ENCODE assay signal across 8 cellular contexts in genomic region chr9:17793713-17794622, GRCh38.
A peak's percentile ranks its signal among the peaks of the same experiment; 100 is the strongest.
DNase-seq lines count a peak whose midpoint lies in the region; ATAC-seq and TF ChIP-seq lines count a peak whose summit lies in the region.
"Had no signal": no experiment of that assay in that cellular context is flagged by ENCODE, and none has a peak within 500 bp of the region (broad histone marks: within the 10 kb centered on the region; RNA-seq: fewer than 3 reads in every experiment).

No MANE protein-coding gene starts in this region.

- no peaks in the 10 kb centered on the region for H3K27me3 ChIP-seq in colonic mucosa

- no peaks in the 10 kb centered on the region for H3K9me3 ChIP-seq in colonic mucosa

- intact Hi-C loops in colonic mucosa (cut with DNase I) = no loop called here

- TF ChIP-seq CTCF in retinal pigment epithelial cell (conservative IDR thresholded peaks at IDR 0.05; ENCODE audit: low read depth, low read length) = peak; percentile 35
- no peak for TF ChIP-seq CTCF in colonic mucosa (IDR thresholded peaks at IDR 0.05)

- H3K27ac ChIP-seq in caudate nucleus (ENCODE audit: low read depth, low read length) (peak overlapping the region; percentile 71), colonic mucosa (no peak overlapping the region)

- no peaks in the 10 kb centered on the region for H3K4me1 ChIP-seq in colonic mucosa

- no peaks in the 10 kb centered on the region for H3K36me3 ChIP-seq in colonic mucosa

- H3K9ac ChIP-seq in colonic mucosa (ENCODE audit: low read depth in 2 of 2, low read length in 2 of 2) = no peak overlapping the region

- peak; percentile 17 to 66 for DNase-seq in NCI-H524 (lab: John Stamatoyannopoulos, UW)
- peak in 21 of 61 donors; percentile 3 to 84 (median 21) for DNase-seq in caudate nucleus (lab: John Stamatoyannopoulos, UW)
- DNase-seq in retinal pigment epithelial cell (ENCODE audit: low read depth) = no peak
- no peak for DNase-seq in NK-92 treated with Interleukin-12 subunit alpha and Interleukin-12 subunit beta, amount 100 ng/mL, for 24 hours (lab: John Stamatoyannopoulos, UW)
- DNase-seq in colonic mucosa = no peak
- no peak for DNase-seq in SKM-1 (lab: John Stamatoyannopoulos, UW; ENCODE audit: unreplicated experiment)
- DNase-seq: activated effector memory CD4-positive, alpha-beta T cell treated with anti-CD3 and anti-CD28 coated beads, Interleukin-2, amount 50 U/mL, for 16 hours had no signal

- ATAC-seq in GM18868 (IDR thresholded peaks at IDR 0.05; ENCODE audit: unreplicated experiment) = peak; percentile 62

- no peak overlapping the region for H3K4me3 ChIP-seq in retinal pigment epithelial cell (ENCODE audit: low read length)
- H3K4me3 ChIP-seq in colonic mucosa = no peak overlapping the region

Comparison
In these comparisons a context has a peak if more than half of its experiments do, and no peak if none do; other contexts are left out.
1. DNase-seq: peak in NCI-H524 (2 of 2); none in retinal pigment epithelial cell (single experiment), NK-92 treated with Interleukin-12 subunit alpha and Interleukin-12 subunit beta, amount 100 ng/mL, for 24 hours (single experiment), colonic mucosa (single experiment) and SKM-1 (single experiment).